Comparison of ENCODE assay signal across 8 cellular contexts in genomic region chr14:69090187-69090789, GRCh38.
DNase-seq lines count a peak whose midpoint lies in the region; ATAC-seq and TF ChIP-seq lines count a peak whose summit lies in the region.

No MANE protein-coding gene starts in this region.

- H3K4me1 ChIP-seq in adipocyte (ENCODE audit: control insufficient read depth, insufficient read depth, low read length) (peaks cover 55% of the 10 kb centered on the region), transverse colon (peaks cover 2 to 33% (median 7%) of the 10 kb centered on the region in 4 donors)

- 71 to 78% methylated on average over 4 of the region's 4 CpGs for WGBS in transverse colon (ENCODE audit: low coverage in 1 of 2), 2 donors
- WGBS in lower leg skin, 2 donors = 69 to 89% methylated on average over 4 of the region's 4 CpGs

- H3K9ac ChIP-seq in adipocyte (ENCODE audit: low read length) = no peak overlapping the region

- TF ChIP-seq POLR2A in transverse colon (IDR thresholded peaks at IDR 0.05) (no peak), lower leg skin (IDR thresholded peaks at IDR 0.05) (no peak)

- no peak for ATAC-seq in GM21619 (IDR thresholded peaks at IDR 0.05; ENCODE audit: unreplicated experiment)

- TF ChIP-seq EP300 in transverse colon (IDR thresholded peaks at IDR 0.05; ENCODE audit: low read depth) = no peak

- H3K9me3 ChIP-seq in adipocyte (ENCODE audit: control insufficient read depth, low read length) = no peaks in the 10 kb centered on the region
- H3K9me3 ChIP-seq in transverse colon = no peaks in the 10 kb centered on the region

- H3K4me3 ChIP-seq in adipocyte (ENCODE audit: low read length) (no peak overlapping the region), transverse colon (no peak overlapping the region), lower leg skin (ENCODE audit: low read depth, poor library complexity, severe bottlenecking) (no peak overlapping the region)

- peaks cover 29% of the 10 kb centered on the region for H3K36me3 ChIP-seq in adipocyte (ENCODE audit: control insufficient read depth, insufficient read depth, low read length, severe bottlenecking)
- H3K36me3 ChIP-seq in transverse colon = peaks cover 0 to 22% (median 10%) of the 10 kb centered on the region in 4 donors

- H3K27ac ChIP-seq in transverse colon = peak overlapping the region; percentile 76 to 84 (median 78)

- TF ChIP-seq CTCF in transverse colon (IDR thresholded peaks at IDR 0.05) (peak; percentile 51 to 65 (median 58)), lower leg skin (IDR thresholded peaks at IDR 0.05) (no peak)

- DNase-seq in activated gamma-delta T cell treated with Interleukin-2 at 50 U/mL for 16 hours (peak; percentile 18), activated gamma-delta T cell (lab: John Stamatoyannopoulos, UW) (no peak), NCI-H146 (lab: John Stamatoyannopoulos, UW) (peak; percentile 22), adipocyte (ENCODE audit: low read depth) (peak; percentile 67), kidney glomerular epithelial cell (lab: John Stamatoyannopoulos, UW) (peak; percentile 23), transverse colon (peak; percentile 15), lower leg skin (ENCODE audit: low spot score in 2 of 2) (no peak)

- intact Hi-C loops in transverse colon (cut with DNase I; ENCODE audit: low total_unique reads) = loop anchor here (5.0 to 10.0 kb wide), 2 partner anchors 113 to 175 kb away; partner anchors contain the start of gene ACTN1
- intact Hi-C loops in lower leg skin (cut with DNase I; ENCODE audit: low total_unique reads) = loop anchor here (5.0 kb wide), 1 partner anchor 178 kb away; no protein-coding TSS in a partner anchor

- H3K27me3 ChIP-seq in adipocyte (replicated peaks; ENCODE audit: control insufficient read depth, insufficient read depth, low read length) (no peaks in the 10 kb centered on the region), transverse colon (no peaks in the 10 kb centered on the region)

- in situ Hi-C loops in transverse colon (cut with MboI; ENCODE audit: low pct_ligation_motif_present in 1 of 4, low pct_unique_long_range_greater_than_20kb in 1 of 4, low sequenced_read_pairs in 3 of 4) = loop anchor here in 3 of 4 donors (10.0 to 25.0 kb wide), 2 partner anchors 175 to 178 kb away; no protein-coding TSS in a partner anchor

Comparison
In these comparisons a context has a peak if more than half of its experiments do, and no peak if none do; other contexts are left out.
1. DNase-seq: peak in activated gamma-delta T cell treated with Interleukin-2 at 50 U/mL for 16 hours (single experiment), NCI-H146 (single experiment), adipocyte (single experiment), kidney glomerular epithelial cell (single experiment) and transverse colon (single experiment); none in activated gamma-delta T cell (single experiment) and lower leg skin (0 of 2).
2. CTCF ChIP-seq: peak in transverse colon (5 of 5); none in lower leg skin (0 of 3).